19 cellular contexts compared by ENCODE assay signal in the genomic region with DNA sequence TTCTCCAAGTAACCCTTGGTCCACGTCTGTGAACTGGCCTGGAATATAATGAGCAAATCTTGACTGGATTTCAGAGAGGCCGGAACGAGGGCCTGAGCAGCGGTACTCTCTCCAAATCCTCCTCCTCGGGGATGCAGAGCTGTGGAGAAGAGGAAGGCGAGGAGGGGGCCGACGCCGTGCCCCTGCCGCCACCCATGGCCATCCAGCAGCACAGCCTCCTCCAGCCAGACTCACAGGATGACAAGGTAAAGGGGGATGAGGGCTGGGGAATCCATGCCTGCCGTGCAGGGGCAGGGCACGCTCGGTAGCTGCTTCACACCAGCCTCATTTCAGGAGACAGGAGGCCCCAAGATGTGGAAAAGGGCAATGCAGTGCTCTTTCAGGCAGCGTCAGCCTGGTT.
DNase-seq lines count a peak whose midpoint lies in the region; ATAC-seq and TF ChIP-seq lines count a peak whose summit lies in the region.
"Had no signal": no experiment of that assay in that cellular context is flagged by ENCODE, and none has a peak within 500 bp of the region (broad histone marks: within the 10 kb centered on the region; RNA-seq: fewer than 3 reads in every experiment).

No MANE protein-coding gene starts in this region.

- H4K20me1 ChIP-seq in IMR-90 (ENCODE audit: insufficient read depth, low read length) = peaks cover 92% of the 10 kb centered on the region

- H2BK5ac ChIP-seq in IMR-90 (ENCODE audit: low read depth, low read length, poor library complexity, severe bottlenecking) = no peak overlapping the region

- H3K36me3 ChIP-seq in ACC112 (ENCODE audit: insufficient read depth, low read length) = peaks cover 70% of the 10 kb centered on the region
- H3K36me3 ChIP-seq in IMR-90 (ENCODE audit: control insufficient read depth, insufficient read depth, low read length) = peaks cover 69% of the 10 kb centered on the region
- no peaks in the 10 kb centered on the region for H3K36me3 ChIP-seq in neutrophil
- peaks cover 33 to 85% (median 79%) of the 10 kb centered on the region in 4 donors for H3K36me3 ChIP-seq in stomach

- H3K4me2 ChIP-seq in IMR-90 (ENCODE audit: low read depth, low read length) = no peak overlapping the region

- CTCF ChIA-PET in IMR-90 (lab: Yijun Ruan, JAX) = no interaction called here

- no peak overlapping the region for H2AFZ ChIP-seq in ACC112 (ENCODE audit: low read length, unreplicated experiment)
- H2AFZ ChIP-seq in IMR-90 (replicated peaks; ENCODE audit: low read length, poor library complexity) = no peak overlapping the region

- H2AK5ac ChIP-seq in IMR-90 (ENCODE audit: low read depth, low read length) = no peak overlapping the region

- POLR2A ChIA-PET in IMR-90 (lab: Charles Lee; ENCODE audit: unreplicated experiment) = no interaction called here

- dilution Hi-C loops in IMR-90 (cut with HindIII; ENCODE audit: low sequenced_read_pairs, unreplicated experiment) = no loop called here

- H3K27me3 ChIP-seq in ACC112 (ENCODE audit: insufficient read depth, low read length) = no peaks in the 10 kb centered on the region
- no peaks in the 10 kb centered on the region for H3K27me3 ChIP-seq in IMR-90 (ENCODE audit: control insufficient read depth, insufficient read depth, low read length)
- no peaks in the 10 kb centered on the region for H3K27me3 ChIP-seq in neutrophil
- no peaks in the 10 kb centered on the region for H3K27me3 ChIP-seq in stomach

- TF ChIP-seq POLR2A in IMR-90 (IDR thresholded peaks at IDR 0.05; ENCODE audit: low read depth, low read length) (no peak), stomach (IDR thresholded peaks at IDR 0.05) (no peak)

- H3K9me3 ChIP-seq in IMR-90 (ENCODE audit: control insufficient read depth, insufficient read depth, low read length) (no peaks in the 10 kb centered on the region), neutrophil (no peaks in the 10 kb centered on the region), stomach (no peaks in the 10 kb centered on the region)

- intact Hi-C loops in IMR-90 (cut with micrococcal nuclease) (no loop called here), stomach (cut with DNase I; ENCODE audit: low total_unique reads) (no loop called here)
- intact Hi-C loops in dendritic cell treated with granulocyte-macrophage colony-stimulating factor and Interleukin-4, amounts not matched to agents 40 ng/mL and 50 ng/mL, for 4 days (cut with micrococcal nuclease) = no loop called here

- H3K4me1 ChIP-seq in ACC112 (ENCODE audit: control insufficient read depth, insufficient read depth, low read length, unreplicated experiment) (peaks cover 19% of the 10 kb centered on the region), IMR-90 (ENCODE audit: control insufficient read depth, insufficient read depth, low read length) (peaks cover 36% of the 10 kb centered on the region), neutrophil (ENCODE audit: control insufficient read depth in 1 of 2, insufficient read depth in 1 of 2, low read depth in 1 of 2, low read length in 1 of 2) (peaks cover 26 to 27% of the 10 kb centered on the region in 2 experiments), stomach (peaks cover 0 to 35% (median 7%) of the 10 kb centered on the region in 4 donors)

- TF ChIP-seq EP300 in stomach (IDR thresholded peaks at IDR 0.05) = no peak

- H3K9me1 ChIP-seq in IMR-90 (ENCODE audit: insufficient read depth, low read length) = peaks cover 50% of the 10 kb centered on the region

- peak overlapping the region; percentile 39 for H2AK9ac ChIP-seq in IMR-90 (replicated peaks; ENCODE audit: low read depth, low read length, poor library complexity)

- H4K5ac ChIP-seq in IMR-90 (ENCODE audit: low read depth, low read length) = no peak overlapping the region

- H3K4me3 ChIP-seq in ACC112 (ENCODE audit: low read depth, low read length) (no peak overlapping the region), IMR-90 (ENCODE audit: insufficient read depth, low read depth, low read length) (no peak overlapping the region), neutrophil (ENCODE audit: low read depth in 1 of 2, low read length in 1 of 2) (no peak overlapping the region), stomach (no peak overlapping the region)

- H3K23ac ChIP-seq in IMR-90 (ENCODE audit: low read depth, low read length) = no peak overlapping the region; the same call in 1 of the 2 replicates

- H2BK15ac ChIP-seq in IMR-90 (ENCODE audit: low read depth, low read length) = no peak overlapping the region

- peaks cover 37 to 87% of the 10 kb centered on the region in 2 experiments for H3K79me1 ChIP-seq in IMR-90 (ENCODE audit: low read depth in 1 of 2, low read length in 2 of 2)

- TF ChIP-seq RAD21 in IMR-90 (IDR thresholded peaks at IDR 0.05; ENCODE audit: low read length) = no peak

- no peak for ATAC-seq in IMR-90 (ENCODE audit: low read depth)
- ATAC-seq in HG03457 (IDR thresholded peaks at IDR 0.05; ENCODE audit: unreplicated experiment) = no peak
- no peak for ATAC-seq in HG03280 (IDR thresholded peaks at IDR 0.05; ENCODE audit: unreplicated experiment)
- ATAC-seq: Panc1 had no signal

- H3K27ac Mint-ChIP-seq in dendritic cell treated with granulocyte-macrophage colony-stimulating factor and Interleukin-4, amounts not matched to agents 40 ng/mL and 50 ng/mL, for 4 days = peak overlapping the region; percentile 67
- H3K27ac Mint-ChIP-seq: B cell had no signal

- peak overlapping the region; percentile 5 for H3K27ac ChIP-seq in ACC112 (ENCODE audit: low read depth, low read length)
- no peak overlapping the region for H3K27ac ChIP-seq in IMR-90 (ENCODE audit: insufficient read depth, low read length)
- H3K27ac ChIP-seq in neutrophil = peak overlapping the region; percentile 77
- H3K27ac ChIP-seq in stomach = no peak overlapping the region

- H2BK120ac ChIP-seq in IMR-90 (ENCODE audit: low read depth, low read length) = no peak overlapping the region

- H3K36me3 Mint-ChIP-seq in dendritic cell treated with granulocyte-macrophage colony-stimulating factor and Interleukin-4, amounts not matched to agents 40 ng/mL and 50 ng/mL, for 4 days (ENCODE audit: low read depth) = peaks cover 91% of the 10 kb centered on the region

- H3K56ac ChIP-seq in IMR-90 (ENCODE audit: extremely low read depth, insufficient read depth, low read length) = no peak overlapping the region

- BruUV-seq in IMR-90 (replicated peaks; lab: Mats Ljungman, UMichigan) = no TSS peak

- no peaks in the 10 kb centered on the region for H3K27me3 Mint-ChIP-seq in dendritic cell treated with granulocyte-macrophage colony-stimulating factor and Interleukin-4, amounts not matched to agents 40 ng/mL and 50 ng/mL, for 4 days
- H3K27me3 Mint-ChIP-seq: B cell had no signal

- DNase-seq in IMR-90 (no peak), NCI-H446 treated with DMSO at 0.1 percent for 48 hours (lab: John Stamatoyannopoulos, UW) (no peak), stomach (no peak)
- DNase-seq: 8988T, DMS53, GDM1, Karpas-422, NCI-H1694 treated with DMSO at 0.1 percent for 48 hours, NCI-H2081 treated with DMSO at 0.1 percent for 48 hours, NCI-H510A, SW 1271, T-helper 2 cell had no signal

- no peak overlapping the region for H4K91ac ChIP-seq in IMR-90 (ENCODE audit: insufficient read depth, low read depth, low read length)

- 100% methylated on average over 1 of the region's 14 CpGs; no CpG with 5 or more reads in 1 of the 2 experiments for WGBS in IMR-90 (ENCODE audit: extremely low coverage in 2 of 2, insufficient read length in 1 of 2), 2 experiments
- WGBS in stomach, 5 donors = 93 to 96% (median 95%) methylated on average over 14 of the region's 14 CpGs

- peaks cover 35% of the 10 kb centered on the region for H3K4me1 Mint-ChIP-seq in dendritic cell treated with granulocyte-macrophage colony-stimulating factor and Interleukin-4, amounts not matched to agents 40 ng/mL and 50 ng/mL, for 4 days (ENCODE audit: low read depth)
- H3K4me1 Mint-ChIP-seq: B cell had no signal

- peaks cover 73% of the 10 kb centered on the region for H3K79me2 ChIP-seq in ACC112 (ENCODE audit: control insufficient read depth, insufficient read depth, low read length, unreplicated experiment)

- H4K8ac ChIP-seq in IMR-90 (ENCODE audit: low read depth in 2 of 2, low read length in 2 of 2) = 0 out of 4 replicates have a peak overlapping the region, but pooled peaks of 1 of the 2 experiments have one; percentile 27

- no peak overlapping the region for H3K18ac ChIP-seq in IMR-90 (ENCODE audit: low read depth, low read length)

- no peaks in the 10 kb centered on the region for H3K9me3 Mint-ChIP-seq in dendritic cell treated with granulocyte-macrophage colony-stimulating factor and Interleukin-4, amounts not matched to agents 40 ng/mL and 50 ng/mL, for 4 days

- no peak for TF ChIP-seq CTCF in IMR-90 (conservative IDR thresholded peaks at IDR 0.05; ENCODE audit: low read depth, low read length)
- TF ChIP-seq CTCF in neutrophil (IDR thresholded peaks at IDR 0.05) = no peak
- no peak for TF ChIP-seq CTCF in stomach (IDR thresholded peaks at IDR 0.05)

- in situ Hi-C loops in IMR-90 (cut with MboI; ENCODE audit: low sequenced_read_pairs) = no loop called here

- H3K14ac ChIP-seq in IMR-90 (replicated peaks; ENCODE audit: low read depth, low read length) = no peak overlapping the region

- no peak overlapping the region for H3K4ac ChIP-seq in IMR-90 (ENCODE audit: low read depth, low read length)

- H3K9ac ChIP-seq in IMR-90 (ENCODE audit: low read depth, low read length) = no peak overlapping the region

- no peak overlapping the region for H2BK20ac ChIP-seq in IMR-90 (ENCODE audit: low read depth, low read length)

- no peak overlapping the region for H3K4me3 Mint-ChIP-seq in dendritic cell treated with granulocyte-macrophage colony-stimulating factor and Interleukin-4, amounts not matched to agents 40 ng/mL and 50 ng/mL, for 4 days
- H3K4me3 Mint-ChIP-seq: B cell had no signal

TF ChIP-seq in IMR-90, 13 proteins besides CTCF, POLR2A, EP300 and RAD21 (continues in another document):
- TF ChIP-seq FOS (IDR thresholded peaks at IDR 0.05; ENCODE audit: low read depth, low read length) (no peak), SMC3 (IDR thresholded peaks at IDR 0.05; ENCODE audit: low read depth, low read length) (no peak), MXI1 (IDR thresholded peaks at IDR 0.05; ENCODE audit: borderline replicate concordance, low read depth, low read length) (no peak), CEBPB (IDR thresholded peaks at IDR 0.05; ENCODE audit: low read depth, low read length) (no peak), NFE2L2 (IDR thresholded peaks at IDR 0.05; ENCODE audit: low read depth, low read length) (no peak), RFX5 (IDR thresholded peaks at IDR 0.05; ENCODE audit: low read depth, low read length) (no peak), RCOR1 (IDR thresholded peaks at IDR 0.05; ENCODE audit: insufficient replicate concordance, low read length) (no peak)
- TF ChIP-seq, protein P1, sequence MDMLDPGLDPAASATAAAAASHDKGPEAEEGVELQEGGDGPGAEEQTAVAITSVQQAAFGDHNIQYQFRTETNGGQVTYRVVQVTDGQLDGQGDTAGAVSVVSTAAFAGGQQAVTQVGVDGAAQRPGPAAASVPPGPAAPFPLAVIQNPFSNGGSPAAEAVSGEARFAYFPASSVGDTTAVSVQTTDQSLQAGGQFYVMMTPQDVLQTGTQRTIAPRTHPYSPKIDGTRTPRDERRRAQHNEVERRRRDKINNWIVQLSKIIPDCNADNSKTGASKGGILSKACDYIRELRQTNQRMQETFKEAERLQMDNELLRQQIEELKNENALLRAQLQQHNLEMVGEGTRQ (IDR thresholded peaks at IDR 0.05; ENCODE audit: low read depth, low read length) = no peak

Comparison
In these comparisons a context has a peak if more than half of its experiments do, and no peak if none do; other contexts are left out.
1. H3K27ac ChIP-seq: peak in ACC112 (single experiment) and neutrophil (single experiment); none in IMR-90 (single experiment) and stomach (0 of 5).